Comparison of ENCODE assay signal across 1 cellular context in genomic region chr1:200744143-200744542, GRCh38.
TF ChIP-seq lines count a peak whose summit lies in the region.

No MANE protein-coding gene starts in this region.

TF ChIP-seq in IMR-90, 13 proteins besides CTCF, POLR2A, EP300 and RAD21 (continued from another document):
- TF ChIP-seq ELK1 (IDR thresholded peaks at IDR 0.05; ENCODE audit: borderline replicate concordance, low read depth, low read length) (no peak), CHD1 (IDR thresholded peaks at IDR 0.05; ENCODE audit: low read depth, low read length) (no peak), SMC3 (IDR thresholded peaks at IDR 0.05; ENCODE audit: low read depth, low read length) (no peak), MAZ (IDR thresholded peaks at IDR 0.05; ENCODE audit: borderline replicate concordance, low read depth, low read length) (no peak), RCOR1 (IDR thresholded peaks at IDR 0.05; ENCODE audit: insufficient replicate concordance, low read length) (no peak), MXI1 (IDR thresholded peaks at IDR 0.05; ENCODE audit: borderline replicate concordance, low read depth, low read length) (no peak), FOS (IDR thresholded peaks at IDR 0.05; ENCODE audit: low read depth, low read length) (no peak), RFX5 (IDR thresholded peaks at IDR 0.05; ENCODE audit: low read depth, low read length) (no peak), BHLHE40 (IDR thresholded peaks at IDR 0.05; ENCODE audit: low read depth, low read length) (no peak)
- TF ChIP-seq, protein P1, sequence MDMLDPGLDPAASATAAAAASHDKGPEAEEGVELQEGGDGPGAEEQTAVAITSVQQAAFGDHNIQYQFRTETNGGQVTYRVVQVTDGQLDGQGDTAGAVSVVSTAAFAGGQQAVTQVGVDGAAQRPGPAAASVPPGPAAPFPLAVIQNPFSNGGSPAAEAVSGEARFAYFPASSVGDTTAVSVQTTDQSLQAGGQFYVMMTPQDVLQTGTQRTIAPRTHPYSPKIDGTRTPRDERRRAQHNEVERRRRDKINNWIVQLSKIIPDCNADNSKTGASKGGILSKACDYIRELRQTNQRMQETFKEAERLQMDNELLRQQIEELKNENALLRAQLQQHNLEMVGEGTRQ (IDR thresholded peaks at IDR 0.05; ENCODE audit: low read depth, low read length): no peak
TF ChIP-seq in IMR-90: peak in this region for 0.
